In the genomic region with DNA sequence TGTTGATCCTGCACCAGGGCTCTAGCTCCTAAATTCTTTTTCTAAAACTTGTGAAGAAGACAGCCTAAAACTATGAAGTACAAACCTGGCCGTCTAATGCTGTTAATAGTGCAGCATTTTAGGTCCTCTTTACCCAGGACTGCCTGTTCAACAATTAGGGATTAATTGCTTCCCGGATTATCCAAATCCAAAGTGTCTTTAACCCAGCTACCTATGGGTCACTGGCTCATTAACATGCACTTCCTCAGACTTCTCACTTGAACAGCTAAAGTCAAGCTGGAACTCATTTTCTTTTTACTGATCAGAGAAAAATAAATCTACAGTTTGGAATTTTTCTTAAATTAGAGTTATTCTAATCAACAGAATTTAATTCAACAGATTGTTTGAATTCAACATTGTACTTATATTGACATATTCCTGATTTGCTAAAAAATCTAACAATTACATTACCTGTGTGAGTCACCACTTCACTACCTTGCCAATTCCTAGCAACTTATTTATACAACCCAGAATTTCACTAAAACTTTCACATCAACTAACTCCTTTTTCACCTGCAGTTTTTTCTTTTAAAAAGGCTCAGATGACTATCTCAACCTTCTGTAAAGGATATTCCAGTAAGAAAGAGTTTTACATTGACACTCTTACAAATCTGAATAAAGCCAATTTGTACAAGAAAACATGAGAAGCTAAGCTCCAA, we compare ENCODE assay signal across 9 cellular contexts. TPM values are rescaled to one million over a fixed set of nuclear protein-coding genes. Genes with fewer than 3 reads are reported as not detected.
DNase-seq lines count a peak whose midpoint lies in the region; ATAC-seq, FAIRE-seq and TF ChIP-seq lines count a peak whose summit lies in the region.
"Had no signal": no experiment of that assay in that cellular context is flagged by ENCODE, and none has a peak within 500 bp of the region (broad histone marks: within the 10 kb centered on the region; RNA-seq: fewer than 3 reads in every experiment).

No MANE protein-coding gene starts in this region.

- TF ChIP-seq CTCF in liver (IDR thresholded peaks at IDR 0.05; ENCODE audit: low read depth, low read length, missing input control) (no peak), tibial nerve (IDR thresholded peaks at IDR 0.05) (no peak)

- ATAC-seq in activated T-cell treated with anti-CD3 and anti-CD28 coated beads, Interleukin-2, amount 50 U/mL, for 4 hours = no peak

- H3K27ac ChIP-seq in liver (ENCODE audit: low read depth in 1 of 2, low read length in 2 of 2) = peak overlapping the region; percentile 73 to 81
- H3K27ac ChIP-seq in tibial nerve = peak overlapping the region in 3 of 4 donors; percentile 100

- no peak for FAIRE-seq in GM12891 (lab: Jason Lieb, UNC)

- TF ChIP-seq RAD21 in liver (IDR thresholded peaks at IDR 0.05) = no peak

- H3K27me3 Mint-ChIP-seq in activated T-cell treated with anti-CD3 and anti-CD28 coated beads, Interleukin-2, amount 50 U/mL, for 4 hours (ENCODE audit: low read depth) = no peaks in the 10 kb centered on the region
- H3K27me3 Mint-ChIP-seq in activated naive CD8-positive, alpha-beta T cell treated with anti-CD3 and anti-CD28 coated beads for 36 hours = no peaks in the 10 kb centered on the region

- H3K9me3 ChIP-seq in liver (ENCODE audit: control insufficient read depth in 4 of 4, low read length in 3 of 4) = no peaks in the 10 kb centered on the region
- no peaks in the 10 kb centered on the region for H3K9me3 ChIP-seq in tibial nerve

- H3K36me3 ChIP-seq in liver (ENCODE audit: control insufficient read depth in 4 of 4, insufficient read depth in 3 of 4, low read depth in 1 of 4, low read length in 3 of 4) (peaks cover 8 to 45% (median 43%) of the 10 kb centered on the region in 4 donors), tibial nerve (peaks cover 0 to 47% (median 30%) of the 10 kb centered on the region in 3 donors)

- H3K4me3 Mint-ChIP-seq in activated T-cell treated with anti-CD3 and anti-CD28 coated beads, Interleukin-2, amount 50 U/mL, for 4 hours = peak overlapping the region; percentile 99
- H3K4me3 Mint-ChIP-seq in activated naive CD8-positive, alpha-beta T cell treated with anti-CD3 and anti-CD28 coated beads for 36 hours = peak overlapping the region; percentile 96

- DNase-seq in activated T-cell treated with anti-CD3 and anti-CD28 coated beads, Interleukin-2, amount 50 U/mL, for 4 hours = no peak
- DNase-seq in activated T-cell treated with anti-CD3 and anti-CD28 coated beads, Interleukin-2, amount 50 U/mL, for 1 hour = no peak
- no peak for DNase-seq in activated naive CD8-positive, alpha-beta T cell treated with anti-CD3 and anti-CD28 coated beads for 36 hours
- DNase-seq in tibial nerve (ENCODE audit: low spot score in 2 of 2) = no peak
- no peak for DNase-seq in NK-92 (lab: John Stamatoyannopoulos, UW; ENCODE audit: unreplicated experiment)
- DNase-seq in EL = no peak
- DNase-seq in GM12891 (ENCODE audit: insufficient read length, low spot score) = no peak
- DNase-seq: amniotic stem cell had no signal

- H3K36me3 Mint-ChIP-seq in activated T-cell treated with anti-CD3 and anti-CD28 coated beads, Interleukin-2, amount 50 U/mL, for 4 hours (ENCODE audit: insufficient read depth) = peaks cover 57% of the 10 kb centered on the region
- peaks cover 71% of the 10 kb centered on the region for H3K36me3 Mint-ChIP-seq in activated naive CD8-positive, alpha-beta T cell treated with anti-CD3 and anti-CD28 coated beads for 36 hours

- peaks cover 65% of the 10 kb centered on the region for H3K4me1 Mint-ChIP-seq in activated T-cell treated with anti-CD3 and anti-CD28 coated beads, Interleukin-2, amount 50 U/mL, for 4 hours (ENCODE audit: low read depth)
- H3K4me1 Mint-ChIP-seq in activated naive CD8-positive, alpha-beta T cell treated with anti-CD3 and anti-CD28 coated beads for 36 hours = peaks cover 58% of the 10 kb centered on the region

- H3K9me3 Mint-ChIP-seq in activated T-cell treated with anti-CD3 and anti-CD28 coated beads, Interleukin-2, amount 50 U/mL, for 4 hours = no peaks in the 10 kb centered on the region
- H3K9me3 Mint-ChIP-seq in activated naive CD8-positive, alpha-beta T cell treated with anti-CD3 and anti-CD28 coated beads for 36 hours = no peaks in the 10 kb centered on the region

- no peak for TF ChIP-seq EP300 in tibial nerve (IDR thresholded peaks at IDR 0.05)

- H3K27me3 ChIP-seq in liver (ENCODE audit: control insufficient read depth in 4 of 4, insufficient read depth in 4 of 4, low read length in 3 of 4) (no peaks in the 10 kb centered on the region), tibial nerve (no peaks in the 10 kb centered on the region)

- TF ChIP-seq POLR2A in tibial nerve (IDR thresholded peaks at IDR 0.05) (no peak), GM12891 (IDR thresholded peaks at IDR 0.05; ENCODE audit: low read depth, low read length) (no peak)

- H3K9ac ChIP-seq in liver (ENCODE audit: low read depth in 1 of 2, low read length in 2 of 2) = peak overlapping the region; percentile 86 to 98

- H3K4me3 ChIP-seq in liver (ENCODE audit: low read depth in 1 of 3, low read length in 3 of 3) = peak overlapping the region; percentile 70 to 87 (median 72)
- H3K4me3 ChIP-seq in tibial nerve = peak overlapping the region; percentile 8 to 100 (median 96)

- H3K27ac Mint-ChIP-seq in activated naive CD8-positive, alpha-beta T cell treated with anti-CD3 and anti-CD28 coated beads for 36 hours = peak overlapping the region; percentile 76

- H3K4me1 ChIP-seq in liver (ENCODE audit: control insufficient read depth in 4 of 4, insufficient read depth in 4 of 4, low read length in 3 of 4) (peaks cover 7 to 43% (median 30%) of the 10 kb centered on the region in 4 donors), tibial nerve (peaks cover 0 to 70% (median 46%) of the 10 kb centered on the region in 4 donors)

- WGBS in liver = 3% methylated on average over 2 of the region's 2 CpGs
- 0 to 3% methylated on average over 2 of the region's 2 CpGs for WGBS in tibial nerve, 2 donors

TF ChIP-seq in liver, 16 proteins besides CTCF, POLR2A, EP300 and RAD21:
- TF ChIP-seq JUND (IDR thresholded peaks at IDR 0.05) = peak; percentile 57 to 67
- no peak for TF ChIP-seq FOXA2 (IDR thresholded peaks at IDR 0.05)

TF ChIP-seq in GM12891, 5 proteins besides CTCF, POLR2A, EP300 and RAD21:
- TF ChIP-seq POU2F2 (IDR thresholded peaks at IDR 0.05; ENCODE audit: low read depth, low read length) (no peak), TAF1 (IDR thresholded peaks at IDR 0.05; ENCODE audit: low read depth, low read length) (no peak), POLR2AphosphoS5 (IDR thresholded peaks at IDR 0.05; ENCODE audit: low read depth, low read length) (no peak), PAX5 (IDR thresholded peaks at IDR 0.05; ENCODE audit: insufficient read depth, low read length, severe bottlenecking) (no peak), SPI1 (IDR thresholded peaks at IDR 0.05; ENCODE audit: low read depth, low read length) (no peak)

RNA-seq across cellular contexts. Expression of a gene that starts 3.3 kb away (rescaled TPM):
- total RNA-seq in activated T-cell treated with anti-CD3 and anti-CD28 coated beads, Interleukin-2, amount 50 U/mL, for 4 hours = 100 to 1,000 TPM; 606 to 649 (median 640) TPM
- total RNA-seq in activated naive CD8-positive, alpha-beta T cell treated with anti-CD3 and anti-CD28 coated beads for 36 hours = 100 to 1,000 TPM; 639 to 651 TPM
- 100 to 1,000 TPM; 209 to 233 TPM for total RNA-seq in liver
- 10 to 100 TPM; 45.3 to 62.5 TPM for polyA plus RNA-seq in liver
- total RNA-seq in tibial nerve = 100 to 1,000 TPM; 344 to 503 (median 410) TPM
- 250 TPM for polyA plus RNA-seq in GM12891 (2012; ENCODE audit: low read depth, missing spikeins)

RNA-seq across cellular contexts. Expression of a gene that starts 25.6 kb away (rescaled TPM):
- total RNA-seq in activated T-cell treated with anti-CD3 and anti-CD28 coated beads, Interleukin-2, amount 50 U/mL, for 4 hours = 10 to 100 TPM; 50.7 to 54.1 (median 53.7) TPM
- total RNA-seq in activated naive CD8-positive, alpha-beta T cell treated with anti-CD3 and anti-CD28 coated beads for 36 hours = 10 to 100 TPM; 41.2 to 50.7 TPM
- 10 to 100 TPM; 16.7 to 17.1 TPM for total RNA-seq in liver
- polyA plus RNA-seq in liver = 10 to 100 TPM; 20.9 to 45.7 TPM
- total RNA-seq in tibial nerve = 10 to 100 TPM; 20.2 to 44.4 (median 39.5) TPM
- polyA plus RNA-seq in GM12891 (2012; ENCODE audit: low read depth, missing spikeins) = 63.7 TPM
